In the genomic region with DNA sequence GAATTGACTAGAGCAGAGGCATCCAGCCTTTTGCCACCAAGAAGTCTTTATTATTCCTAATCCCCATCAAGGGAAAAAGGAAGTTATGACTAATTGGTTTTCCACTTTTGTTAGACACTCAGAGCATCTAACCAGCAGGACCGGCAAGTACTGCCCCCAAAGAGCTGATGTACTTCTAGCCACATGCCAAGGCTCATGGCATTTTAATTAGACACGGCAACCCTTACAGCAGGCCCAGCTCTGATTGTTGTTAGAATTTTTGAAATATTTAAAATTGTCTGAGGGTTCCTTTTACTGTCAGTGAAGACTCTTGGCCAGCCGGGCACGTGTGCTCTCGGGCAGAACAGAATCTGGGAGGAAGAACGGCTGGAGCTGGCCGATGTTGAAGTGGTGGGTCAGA, we compare ENCODE assay signal across 35 cellular contexts.
"Had no signal": no experiment of that assay in that cellular context is flagged by ENCODE, and none has a peak within 500 bp of the region (broad histone marks: within the 10 kb centered on the region; RNA-seq: fewer than 3 reads in every experiment).

No MANE protein-coding gene starts in this region.

- H3K27ac Mint-ChIP-seq: activated CD8-positive, alpha-beta T cell treated with anti-CD3 and anti-CD28 coated beads for 36 hours; activated naive CD8-positive, alpha-beta T cell; activated T-helper 17 cell treated with anti-CD3 and anti-CD28 coated beads, Interleukin-2, amount 50 U/mL, for 72 hours; dendritic cell treated with granulocyte-macrophage colony-stimulating factor and Interleukin-4, amounts not matched to agents 40 ng/mL and 50 ng/mL, for 4 days; endodermal cell; T-helper 17 cell; T-helper 2 cell treated with Interferon-gamma antibody and Interleukin-4, amounts not matched to agents 5 μg/mL and 100 μg/mL, for 36 hours; WTC11 had no signal

- H3K27me3 Mint-ChIP-seq: activated CD8-positive, alpha-beta T cell treated with anti-CD3 and anti-CD28 coated beads for 36 hours; activated naive CD8-positive, alpha-beta T cell; activated T-helper 17 cell treated with anti-CD3 and anti-CD28 coated beads, Interleukin-2, amount 50 U/mL, for 72 hours had no signal

- DNase-seq: activated CD4-positive, alpha-beta T cell treated with anti-CD3 and anti-CD28 coated beads for 1 hour; activated CD4-positive, alpha-beta T cell treated with anti-CD3 and anti-CD28 coated beads for 4 hours; activated CD4-positive, alpha-beta T cell treated with anti-CD3 and anti-CD28 coated beads, Interleukin-2, amount 50 U/mL, for 1 hour; activated CD4-positive, alpha-beta T cell treated with anti-CD3 and anti-CD28 coated beads, Interleukin-2, amount 50 U/mL, for 48 hours; activated CD8-positive, alpha-beta memory T cell treated with anti-CD3 and anti-CD28 coated beads for 24 hours; activated CD8-positive, alpha-beta T cell treated with anti-CD3 and anti-CD28 coated beads for 36 hours; activated effector memory CD4-positive, alpha-beta T cell treated with Interleukin-2 at 50 U/mL for 16 hours; activated gamma-delta T cell treated with Interleukin-2 at 50 U/mL for 16 hours; activated naive CD4-positive, alpha-beta T cell treated with anti-CD3 and anti-CD28 coated beads, Interleukin-2, amount 50 U/mL, for 16 hours; activated naive CD4-positive, alpha-beta T cell treated with Interleukin-2 at 50 U/mL for 16 hours; activated T-cell treated with anti-CD3 and anti-CD28 coated beads, Interleukin-2, amount 50 U/mL, for 4 hours; amniotic stem cell; anterior cingulate cortex; body of pancreas; caudate nucleus; cerebellar nuclear complex; dorsolateral prefrontal cortex; effector memory CD4-positive, alpha-beta T cell; endodermal cell; foreskin melanocyte; heart right ventricle; T-helper 1 cell; T-helper 17 cell had no signal

- FAIRE-seq: astrocyte, TTC549 had no signal

- H3K4me1 ChIP-seq: body of pancreas, gastroesophageal sphincter, heart right ventricle had no signal

- H3K36me3 Mint-ChIP-seq: activated naive CD8-positive, alpha-beta T cell; WTC11 had no signal

- H3K9me3 Mint-ChIP-seq: activated CD8-positive, alpha-beta T cell treated with anti-CD3 and anti-CD28 coated beads for 36 hours; activated T-helper 17 cell treated with anti-CD3 and anti-CD28 coated beads, Interleukin-2, amount 50 U/mL, for 72 hours; dendritic cell treated with granulocyte-macrophage colony-stimulating factor and Interleukin-4, amounts not matched to agents 40 ng/mL and 50 ng/mL, for 4 days; endodermal cell; T-helper 2 cell treated with Interferon-gamma antibody and Interleukin-4, amounts not matched to agents 5 μg/mL and 100 μg/mL, for 36 hours; WTC11 had no signal

- H3K79me2 ChIP-seq: hepatocyte had no signal

- H3K36me3 ChIP-seq: gastroesophageal sphincter, heart right ventricle had no signal

- H3K4me3 ChIP-seq: body of pancreas, coronary artery, dorsolateral prefrontal cortex, gastroesophageal sphincter, heart right ventricle, hepatocyte had no signal

- H3K27me3 ChIP-seq: body of pancreas, dorsolateral prefrontal cortex, gastroesophageal sphincter, hepatocyte had no signal

- H2AFZ ChIP-seq: hepatocyte had no signal

- ATAC-seq: activated CD8-positive, alpha-beta T cell treated with anti-CD3 and anti-CD28 coated beads for 36 hours; activated T-cell treated with anti-CD3 and anti-CD28 coated beads, Interleukin-2, amount 50 U/mL, for 4 hours; activated T-helper 17 cell treated with anti-CD3 and anti-CD28 coated beads, Interleukin-2, amount 50 U/mL, for 72 hours; body of pancreas; esophagus mucosa; gastroesophageal sphincter; heart right ventricle; T-helper 17 cell; WTC11 had no signal

- H3K4me3 Mint-ChIP-seq: activated CD8-positive, alpha-beta T cell treated with anti-CD3 and anti-CD28 coated beads for 36 hours; activated naive CD8-positive, alpha-beta T cell; activated T-cell treated with anti-CD3 and anti-CD28 coated beads, Interleukin-2, amount 50 U/mL, for 4 hours; activated T-helper 17 cell treated with anti-CD3 and anti-CD28 coated beads, Interleukin-2, amount 50 U/mL, for 72 hours; dendritic cell treated with granulocyte-macrophage colony-stimulating factor and Interleukin-4, amounts not matched to agents 40 ng/mL and 50 ng/mL, for 4 days; endodermal cell; T-helper 17 cell; T-helper 2 cell treated with Interferon-gamma antibody and Interleukin-4, amounts not matched to agents 5 μg/mL and 100 μg/mL, for 36 hours; WTC11 had no signal

- H3K27ac ChIP-seq: body of pancreas, coronary artery, dorsolateral prefrontal cortex, gastroesophageal sphincter, heart right ventricle, hepatocyte, VCaP had no signal

- H3K9me3 ChIP-seq: body of pancreas, gastroesophageal sphincter, heart right ventricle had no signal

- H3K4me1 Mint-ChIP-seq: activated T-helper 17 cell treated with anti-CD3 and anti-CD28 coated beads, Interleukin-2, amount 50 U/mL, for 72 hours; endodermal cell; WTC11 had no signal

- H3K4me2 ChIP-seq: hepatocyte had no signal
